7 cellular contexts compared by ENCODE assay signal in genomic region chr14:90760591-90761316, GRCh38. TPM values are rescaled to one million over a fixed set of nuclear protein-coding genes. Genes with fewer than 3 reads are reported as not detected.
DNase-seq lines count a peak whose midpoint lies in the region; ATAC-seq and TF ChIP-seq lines count a peak whose summit lies in the region.

No MANE protein-coding gene starts in this region.

- no peak for TF ChIP-seq POLR2A in body of pancreas (IDR thresholded peaks at IDR 0.05)

- no peak for DNase-seq in GM10248 (ENCODE audit: extremely low spot score)
- peak; percentile 22 for DNase-seq in NCI-H1105 (lab: John Stamatoyannopoulos, UW)
- no peak for DNase-seq in body of pancreas
- no peak for DNase-seq in coronary artery (ENCODE audit: low spot score)

- peaks cover 7% of the 10 kb centered on the region for H3K27me3 Mint-ChIP-seq in nephron (ENCODE audit: low read depth)

- H3K9me3 Mint-ChIP-seq in nephron, result peaks cover 26% of the 10 kb centered on the region

- H3K9me3 ChIP-seq in body of pancreas, result no peaks in the 10 kb centered on the region

- H3K4me3 ChIP-seq in body of pancreas (no peak overlapping the region), coronary artery (no peak overlapping the region)

- H3K4me1 Mint-ChIP-seq in nephron, result peaks cover 13% of the 10 kb centered on the region

- no peaks in the 10 kb centered on the region for H3K36me3 ChIP-seq in body of pancreas (replicated peaks in 1 of 2; ENCODE audit: insufficient read depth in 1 of 2, low read depth in 2 of 2)

- ATAC-seq in body of pancreas (no peak), GM21737 (IDR thresholded peaks at IDR 0.05; ENCODE audit: unreplicated experiment) (no peak), GM19397 (IDR thresholded peaks at IDR 0.05; ENCODE audit: unreplicated experiment) (no peak)

- peaks cover 30% of the 10 kb centered on the region for H3K36me3 Mint-ChIP-seq in nephron (ENCODE audit: low read depth)

- H3K27me3 ChIP-seq in body of pancreas, result no peaks in the 10 kb centered on the region

- 75 to 76% methylated on average over 4 of the region's 4 CpGs for WGBS in body of pancreas, 2 donors

- H3K4me3 Mint-ChIP-seq in nephron, result no peak overlapping the region

- H3K27ac ChIP-seq in body of pancreas (no peak overlapping the region), coronary artery (no peak overlapping the region)

- H3K27ac Mint-ChIP-seq in nephron, result no peak overlapping the region

- H3K4me1 ChIP-seq in body of pancreas, result peaks cover 13% of the 10 kb centered on the region

- intact Hi-C loops in body of pancreas (cut with DNase I), result no loop called here

- TF ChIP-seq CTCF in GM10248 (IDR thresholded peaks at IDR 0.05; ENCODE audit: control extremely low read depth, extremely low read depth, low read depth, missing control alignments) (peak; percentile 35), body of pancreas (IDR thresholded peaks at IDR 0.05) (peak; percentile 13 to 49 (median 41)), nephron (IDR thresholded peaks at IDR 0.05; ENCODE audit: unreplicated experiment in 3 of 3) (peak; percentile 29 to 46 (median 37)), coronary artery (IDR thresholded peaks at IDR 0.05) (no peak)

- CTCF ChIA-PET in GM10248 (lab: Yijun Ruan, JAX), result interaction anchor here (1.1 to 5.1 kb wide), 11 partner anchors 8 to 459 kb away, joined by 3 to 43 read pairs (median 12); no protein-coding TSS in a partner anchor

- POLR2A ChIA-PET in GM10248 (lab: Yijun Ruan, JAX), result no interaction called here

RNA-seq across cellular contexts. Expression of gene TTC7B, which starts 55.5 kb away (rescaled TPM):
- 10 to 100 TPM; 15.3 to 44.2 TPM for total RNA-seq in body of pancreas
